Comparison of ENCODE assay signal across 14 cellular contexts in the genomic region with DNA sequence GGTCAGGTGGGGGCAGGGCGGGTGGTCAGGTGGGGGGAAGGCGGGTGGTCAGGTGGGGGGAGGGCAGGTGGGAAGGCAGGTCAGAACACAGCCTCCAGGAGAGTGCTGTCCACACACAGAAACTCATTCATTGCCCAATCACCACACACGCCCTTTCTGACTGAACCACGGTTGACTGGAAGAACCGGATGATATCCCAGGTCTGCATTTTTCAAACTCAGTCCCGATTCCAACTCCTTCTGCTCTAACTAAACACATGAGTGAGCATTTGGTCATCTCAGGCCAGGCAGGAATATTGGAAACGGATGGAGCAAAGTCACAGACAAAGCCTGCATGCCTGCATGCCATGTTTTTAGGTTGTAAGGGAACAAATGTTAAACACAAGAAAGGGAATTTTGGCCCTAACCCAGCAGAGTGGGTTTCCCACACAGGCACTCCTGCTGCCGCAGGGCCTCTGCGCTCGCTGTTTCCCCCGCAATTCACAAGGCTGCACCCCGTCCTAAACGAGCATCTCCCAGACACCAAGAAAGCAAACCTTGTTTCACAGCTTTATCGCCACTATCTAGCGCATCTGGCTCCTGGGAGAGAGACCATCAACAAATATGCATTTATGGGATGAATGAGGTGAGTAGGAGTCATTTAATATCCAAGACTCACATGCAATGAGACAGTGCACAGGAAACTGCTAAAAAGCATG.
A peak's percentile ranks its signal among the peaks of the same experiment; 100 is the strongest.
DNase-seq lines count a peak whose midpoint lies in the region; ATAC-seq, FAIRE-seq and TF ChIP-seq lines count a peak whose summit lies in the region.
"Had no signal": no experiment of that assay in that cellular context is flagged by ENCODE, and none has a peak within 500 bp of the region (broad histone marks: within the 10 kb centered on the region; RNA-seq: fewer than 3 reads in every experiment).

No MANE protein-coding gene starts in this region.

- no peaks in the 10 kb centered on the region for H3K27me3 ChIP-seq in A673 (replicated peaks; ENCODE audit: insufficient read depth, low read depth, low read length, poor library complexity)
- H3K27me3 ChIP-seq: brain microvascular endothelial cell had no signal

- BruUV-seq in A673 (replicated peaks; lab: Mats Ljungman, UMichigan): no TSS peak

- intact Hi-C loops in A673 (cut with micrococcal nuclease; ENCODE audit: unreplicated experiment) (loop anchor here (10.0 kb wide), 1 partner anchor 590 kb away; no protein-coding TSS in a partner anchor), Right ventricle myocardium inferior (cut with DNase I) (no loop called here)

- ATAC-seq in WTC11: no peak
- ATAC-seq in Right ventricle myocardium inferior: no peak

- H3K27ac Mint-ChIP-seq in WTC11 (peak overlapping the region; percentile 72), glutamatergic neuron (ENCODE audit: unreplicated experiment) (peak overlapping the region; percentile 82)
- H3K27ac Mint-ChIP-seq: B cell, naive B cell had no signal

- no peaks in the 10 kb centered on the region for H3K9me3 ChIP-seq in A673 (ENCODE audit: low read depth, low read length, poor library complexity, severe bottlenecking)

- peak; percentile 5 for FAIRE-seq in GM12891 (lab: Jason Lieb, UNC)

- CTCF ChIA-PET in A673 (lab: Charles Lee) (interaction anchor here (0.5 kb wide), 1 partner anchor 296 kb away, joined by 5 read pairs; no protein-coding TSS in a partner anchor), WTC11 (lab: Charles Lee) (interaction anchor here (1.2 to 1.8 kb wide), 2 partner anchors 14 to 315 kb away, joined by 5 to 7 read pairs; no protein-coding TSS in a partner anchor)

- H3K36me3 ChIP-seq in A673 (ENCODE audit: insufficient read depth, low read length, poor library complexity, severe bottlenecking): no peaks in the 10 kb centered on the region
- H3K36me3 ChIP-seq: brain microvascular endothelial cell had no signal

- H3K4me1 ChIP-seq in A673 (ENCODE audit: insufficient read depth, low read length, poor library complexity, severe bottlenecking): no peaks in the 10 kb centered on the region

- H3K4me3 Mint-ChIP-seq in WTC11 (no peak overlapping the region), glutamatergic neuron (ENCODE audit: unreplicated experiment) (peak overlapping the region; percentile 56)
- H3K4me3 Mint-ChIP-seq: B cell, naive B cell had no signal

- POLR2A ChIA-PET in A673 (lab: Charles Lee; ENCODE audit: low non-redundant PET): no interaction called here
- POLR2A ChIA-PET in WTC11 (lab: Charles Lee): no interaction called here

- H3K27me3 Mint-ChIP-seq in WTC11 (ENCODE audit: low read depth): no peaks in the 10 kb centered on the region
- H3K27me3 Mint-ChIP-seq in glutamatergic neuron (ENCODE audit: unreplicated experiment): peaks cover 18% of the 10 kb centered on the region
- H3K27me3 Mint-ChIP-seq: B cell, naive B cell had no signal

- TF ChIP-seq CTCF in A673 (conservative IDR thresholded peaks at IDR 0.05; ENCODE audit: low read depth, low read length) (no peak), WTC11 (IDR thresholded peaks at IDR 0.05) (no peak), glutamatergic neuron (IDR thresholded peaks at IDR 0.05; ENCODE audit: partially characterized antibody, unreplicated experiment) (no peak)

- H3K9me3 Mint-ChIP-seq in WTC11 (no peaks in the 10 kb centered on the region), glutamatergic neuron (ENCODE audit: unreplicated experiment) (peaks cover 20% of the 10 kb centered on the region)
- H3K9me3 Mint-ChIP-seq: naive B cell had no signal

- H3K27ac ChIP-seq in A673 (ENCODE audit: low read depth, low read length, poor library complexity, severe bottlenecking): no peak overlapping the region
- H3K27ac ChIP-seq: brain microvascular endothelial cell had no signal

- TF ChIP-seq POLR2A in GM12891 (IDR thresholded peaks at IDR 0.05; ENCODE audit: low read depth, low read length): no peak

- H3K36me3 Mint-ChIP-seq in WTC11 (peaks cover 2% of the 10 kb centered on the region; the same call in 1 of the 2 replicates), glutamatergic neuron (ENCODE audit: unreplicated experiment) (no peaks in the 10 kb centered on the region)
- H3K36me3 Mint-ChIP-seq: naive B cell had no signal

- peak; percentile 18 for DNase-seq in A673 (ENCODE audit: low spot score)
- no peak for DNase-seq in GM12891 (ENCODE audit: insufficient read length, low spot score)
- DNase-seq in WTC11 (ENCODE audit: low spot score): no peak
- no peak for DNase-seq in glutamatergic neuron
- no peak for DNase-seq in Right ventricle myocardium inferior (ENCODE audit: missing footprints)
- DNase-seq in dermis blood vessel endothelial cell: no peak
- no peak for DNase-seq in NCI-H1092 treated with DMSO at 0.1 percent for 48 hours (lab: John Stamatoyannopoulos, UW)
- no peak for DNase-seq in NCI-H524 (lab: John Stamatoyannopoulos, UW)
- DNase-seq: activated T-cell treated with anti-CD3 and anti-CD28 coated beads, Interleukin-2, amount 50 U/mL, for 1 hour; brain microvascular endothelial cell; naive B cell; NCI-H1436; T1000 had no signal

- no peak overlapping the region for H3K4me3 ChIP-seq in A673 (ENCODE audit: low read depth, low read length, poor library complexity, severe bottlenecking)

- H3K4me1 Mint-ChIP-seq in WTC11: peaks cover 43% of the 10 kb centered on the region
- H3K4me1 Mint-ChIP-seq in glutamatergic neuron (ENCODE audit: low read depth, unreplicated experiment): peaks cover 59% of the 10 kb centered on the region

TF ChIP-seq in GM12891, 5 proteins besides CTCF, POLR2A, EP300 and RAD21:
- TF ChIP-seq PAX5 (IDR thresholded peaks at IDR 0.05; ENCODE audit: insufficient read depth, low read length, severe bottlenecking): no peak
- no peak for TF ChIP-seq SPI1 (IDR thresholded peaks at IDR 0.05; ENCODE audit: low read depth, low read length)
- TF ChIP-seq POLR2AphosphoS5 (IDR thresholded peaks at IDR 0.05; ENCODE audit: low read depth, low read length): no peak
- no peak for TF ChIP-seq TAF1 (IDR thresholded peaks at IDR 0.05; ENCODE audit: low read depth, low read length)
- no peak for TF ChIP-seq POU2F2 (IDR thresholded peaks at IDR 0.05; ENCODE audit: low read depth, low read length)

TF ChIP-seq in WTC11, 78 proteins besides CTCF, POLR2A, EP300 and RAD21:
- TF ChIP-seq, protein P1, sequence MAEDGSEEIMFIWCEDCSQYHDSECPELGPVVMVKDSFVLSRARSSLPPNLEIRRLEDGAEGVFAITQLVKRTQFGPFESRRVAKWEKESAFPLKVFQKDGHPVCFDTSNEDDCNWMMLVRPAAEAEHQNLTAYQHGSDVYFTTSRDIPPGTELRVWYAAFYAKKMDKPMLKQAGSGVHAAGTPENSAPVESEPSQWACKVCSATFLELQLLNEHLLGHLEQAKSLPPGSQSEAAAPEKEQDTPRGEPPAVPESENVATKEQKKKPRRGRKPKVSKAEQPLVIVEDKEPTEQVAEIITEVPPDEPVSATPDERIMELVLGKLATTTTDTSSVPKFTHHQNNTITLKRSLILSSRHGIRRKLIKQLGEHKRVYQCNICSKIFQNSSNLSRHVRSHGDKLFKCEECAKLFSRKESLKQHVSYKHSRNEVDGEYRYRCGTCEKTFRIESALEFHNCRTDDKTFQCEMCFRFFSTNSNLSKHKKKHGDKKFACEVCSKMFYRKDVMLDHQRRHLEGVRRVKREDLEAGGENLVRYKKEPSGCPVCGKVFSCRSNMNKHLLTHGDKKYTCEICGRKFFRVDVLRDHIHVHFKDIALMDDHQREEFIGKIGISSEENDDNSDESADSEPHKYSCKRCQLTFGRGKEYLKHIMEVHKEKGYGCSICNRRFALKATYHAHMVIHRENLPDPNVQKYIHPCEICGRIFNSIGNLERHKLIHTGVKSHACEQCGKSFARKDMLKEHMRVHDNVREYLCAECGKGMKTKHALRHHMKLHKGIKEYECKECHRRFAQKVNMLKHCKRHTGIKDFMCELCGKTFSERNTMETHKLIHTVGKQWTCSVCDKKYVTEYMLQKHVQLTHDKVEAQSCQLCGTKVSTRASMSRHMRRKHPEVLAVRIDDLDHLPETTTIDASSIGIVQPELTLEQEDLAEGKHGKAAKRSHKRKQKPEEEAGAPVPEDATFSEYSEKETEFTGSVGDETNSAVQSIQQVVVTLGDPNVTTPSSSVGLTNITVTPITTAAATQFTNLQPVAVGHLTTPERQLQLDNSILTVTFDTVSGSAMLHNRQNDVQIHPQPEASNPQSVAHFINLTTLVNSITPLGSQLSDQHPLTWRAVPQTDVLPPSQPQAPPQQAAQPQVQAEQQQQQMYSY (CRISPR knock-in tag; IDR thresholded peaks at IDR 0.05): 0 out of 2 replicates have a peak, but pooled peaks have one; percentile 31
- no peak for TF ChIP-seq NFE2L1 (CRISPR knock-in tag; IDR thresholded peaks at IDR 0.05)
- no peak for TF ChIP-seq ZMAT4 (CRISPR knock-in tag; IDR thresholded peaks at IDR 0.05)
- TF ChIP-seq ZNF671 (CRISPR knock-in tag; IDR thresholded peaks at IDR 0.05): no peak
